ENCODE assay signal across 1 cellular context in the genomic region with DNA sequence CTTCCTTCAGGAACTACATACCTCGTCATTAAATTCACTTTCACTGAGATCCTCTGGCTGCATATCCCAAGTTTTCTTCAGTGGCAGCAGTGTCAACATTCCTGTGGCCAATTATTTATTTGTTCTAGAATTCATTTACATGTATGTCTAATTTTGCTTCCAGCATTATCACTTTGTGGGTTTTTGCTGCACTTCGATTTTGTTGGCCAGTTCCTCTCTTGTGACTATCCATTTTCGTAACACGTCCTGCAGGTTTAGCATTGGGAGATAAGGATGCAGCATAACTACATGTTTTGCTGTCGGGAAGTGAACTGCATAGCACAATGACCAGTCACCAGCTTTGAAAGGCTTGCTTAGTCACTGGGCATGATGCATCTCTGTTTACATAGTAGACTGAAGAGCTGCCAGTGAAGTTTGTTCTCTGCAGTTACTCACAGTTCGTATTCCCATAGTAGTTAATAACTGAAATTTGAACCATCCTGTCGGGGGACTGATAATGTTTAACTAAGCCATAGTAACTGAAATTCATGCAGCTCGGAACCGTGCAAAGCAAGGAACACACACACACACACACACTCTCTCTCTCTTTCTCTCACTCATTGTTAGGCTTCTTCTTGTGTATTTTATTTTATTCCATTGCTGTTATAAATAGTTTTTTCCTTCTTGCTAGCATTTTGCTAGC.
A peak's percentile ranks its signal among the peaks of the same experiment; 100 is the strongest.
TF ChIP-seq lines count a peak whose summit lies in the region.

No MANE protein-coding gene starts in this region.

TF ChIP-seq in K562, 482 proteins besides CTCF, POLR2A, EP300 and RAD21 (continued from another document):
- TF ChIP-seq, protein P1, sequence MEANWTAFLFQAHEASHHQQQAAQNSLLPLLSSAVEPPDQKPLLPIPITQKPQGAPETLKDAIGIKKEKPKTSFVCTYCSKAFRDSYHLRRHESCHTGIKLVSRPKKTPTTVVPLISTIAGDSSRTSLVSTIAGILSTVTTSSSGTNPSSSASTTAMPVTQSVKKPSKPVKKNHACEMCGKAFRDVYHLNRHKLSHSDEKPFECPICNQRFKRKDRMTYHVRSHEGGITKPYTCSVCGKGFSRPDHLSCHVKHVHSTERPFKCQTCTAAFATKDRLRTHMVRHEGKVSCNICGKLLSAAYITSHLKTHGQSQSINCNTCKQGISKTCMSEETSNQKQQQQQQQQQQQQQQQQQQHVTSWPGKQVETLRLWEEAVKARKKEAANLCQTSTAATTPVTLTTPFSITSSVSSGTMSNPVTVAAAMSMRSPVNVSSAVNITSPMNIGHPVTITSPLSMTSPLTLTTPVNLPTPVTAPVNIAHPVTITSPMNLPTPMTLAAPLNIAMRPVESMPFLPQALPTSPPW (CRISPR knock-in tag; IDR thresholded peaks at IDR 0.05) = peak; percentile 37; the same call in 1 of the 2 replicates
- TF ChIP-seq ZMIZ1 (IDR thresholded peaks at IDR 0.05; ENCODE audit: low read depth in 2 of 2, low read length in 2 of 2) (peak in 1 of 2 experiments; percentile 72; a peak in 2 of 4 replicates), TAF7 (tag; IDR thresholded peaks at IDR 0.05) (no peak)
